ENCODE assay signal across 9 cellular contexts in the genomic region with DNA sequence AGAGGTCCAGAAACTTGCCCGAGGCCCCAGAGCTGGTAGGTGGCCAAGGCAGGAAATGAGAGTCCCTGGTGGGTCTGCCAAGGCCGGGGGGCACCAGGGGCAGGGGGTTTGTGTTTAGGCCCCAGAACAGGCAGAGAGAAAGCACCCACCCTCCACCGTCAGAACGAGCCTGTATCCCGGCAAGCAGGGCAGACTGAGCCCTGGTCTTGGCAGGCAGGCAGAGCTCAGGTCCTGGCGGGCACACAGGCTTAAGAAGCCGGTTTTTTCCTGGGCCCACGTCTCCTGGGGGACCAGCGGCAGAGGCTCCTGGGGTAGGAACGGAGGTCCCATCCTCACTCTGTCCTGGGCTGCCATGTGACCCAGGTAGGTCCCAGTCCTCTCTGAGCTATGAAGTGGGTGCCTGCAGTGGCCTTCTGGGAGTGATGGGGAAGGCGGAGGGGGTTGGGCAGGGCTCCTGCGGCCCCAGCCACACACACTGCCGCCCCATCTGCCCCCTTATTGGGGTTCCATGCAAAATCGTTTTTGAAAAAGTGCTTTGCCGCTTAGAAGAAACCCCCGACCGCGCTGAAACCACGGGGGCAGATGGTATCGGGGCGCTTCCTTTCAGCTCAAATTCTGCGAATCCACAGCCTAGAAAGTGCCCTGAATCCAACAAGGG. TPM values are rescaled to one million over a fixed set of nuclear protein-coding genes. Genes with fewer than 3 reads are reported as not detected.
A peak's percentile ranks its signal among the peaks of the same experiment; 100 is the strongest.
DNase-seq lines count a peak whose midpoint lies in the region; ATAC-seq and TF ChIP-seq lines count a peak whose summit lies in the region.
"Had no signal": no experiment of that assay in that cellular context is flagged by ENCODE, and none has a peak within 500 bp of the region (broad histone marks: within the 10 kb centered on the region; RNA-seq: fewer than 3 reads in every experiment).

No MANE protein-coding gene starts in this region.

- H3K27me3 ChIP-seq in stomach smooth muscle (ENCODE audit: control insufficient read depth in 1 of 2, insufficient read depth in 2 of 2, low read length in 2 of 2): no peaks in the 10 kb centered on the region

- H3K27ac Mint-ChIP-seq in IgD-negative memory B cell: peak overlapping the region; percentile 99
- peak overlapping the region; percentile 98 to 100 (median 100) for H3K27ac Mint-ChIP-seq in immature natural killer cell

- no peaks in the 10 kb centered on the region for H3K36me3 Mint-ChIP-seq in IgD-negative memory B cell
- no peaks in the 10 kb centered on the region for H3K36me3 Mint-ChIP-seq in immature natural killer cell

- H3K4me3 Mint-ChIP-seq in IgD-negative memory B cell (peak overlapping the region; percentile 78 to 88 (median 86)), immature natural killer cell (peak overlapping the region; percentile 80 to 94 (median 89))

- no peak overlapping the region for H3K4me3 ChIP-seq in stomach smooth muscle (ENCODE audit: low read length in 2 of 2)

- H3K27ac ChIP-seq in stomach smooth muscle (ENCODE audit: low read length): peak overlapping the region; percentile 24
- H3K27ac ChIP-seq: VCaP had no signal

- no peaks in the 10 kb centered on the region for H3K27me3 Mint-ChIP-seq in IgD-negative memory B cell
- peaks cover 15 to 38% (median 29%) of the 10 kb centered on the region in 3 donors for H3K27me3 Mint-ChIP-seq in immature natural killer cell (ENCODE audit: low read depth in 3 of 3)

- peaks cover 35% of the 10 kb centered on the region for H3K4me1 ChIP-seq in stomach smooth muscle (ENCODE audit: control insufficient read depth, insufficient read depth, low read length)

- H3K36me3 ChIP-seq in stomach smooth muscle (ENCODE audit: control insufficient read depth in 2 of 2, insufficient read depth in 2 of 2, low read length in 2 of 2): peaks cover 0 to 2% of the 10 kb centered on the region in 2 donors

- H3K4me1 Mint-ChIP-seq in IgD-negative memory B cell (peaks cover 59 to 78% (median 61%) of the 10 kb centered on the region in 3 donors), immature natural killer cell (peaks cover 96 to 97% of the 10 kb centered on the region in 2 donors)

- H3K9me3 Mint-ChIP-seq in IgD-negative memory B cell: no peaks in the 10 kb centered on the region
- no peaks in the 10 kb centered on the region for H3K9me3 Mint-ChIP-seq in immature natural killer cell

- H3K9me3 ChIP-seq in stomach smooth muscle (ENCODE audit: control insufficient read depth in 2 of 2, low read length in 2 of 2): no peaks in the 10 kb centered on the region

- TF ChIP-seq CTCF in GM20000 (IDR thresholded peaks at IDR 0.05; ENCODE audit: extremely low read depth, missing control alignments): no peak

- no peak for ATAC-seq in HG02840 (IDR thresholded peaks at IDR 0.05; ENCODE audit: low FRiP score, unreplicated experiment)

- H3K9ac ChIP-seq in stomach smooth muscle (ENCODE audit: low read length in 2 of 2): no peak overlapping the region

- DNase-seq in activated T-cell treated with anti-CD3 and anti-CD28 coated beads for 48 hours (ENCODE audit: low read depth) (peak; percentile 45), immature natural killer cell (peak; percentile 84 to 86 (median 84)), NOMO-1 treated with dmso at 0.1 percent for 144 hours (lab: John Stamatoyannopoulos, UW; ENCODE audit: unreplicated experiment) (no peak), GM20000 (ENCODE audit: low spot score) (no peak), AML-193 (lab: John Stamatoyannopoulos, UW) (no peak)

RNA-seq across cellular contexts. Expression of a gene that starts 24.2 kb away (rescaled TPM):
- polyA plus RNA-seq in IgD-negative memory B cell (10.3 TPM), immature natural killer cell (10 to 100 TPM in 1 of 3 donors, 1 to 10 TPM in 1, under 1 TPM in 1; 0.08 to 13.5 (median 5.3) TPM)

Comparison
In these comparisons a context has a peak if more than half of its experiments do, and no peak if none do; other contexts are left out.
1. DNase-seq: peak in activated T-cell treated with anti-CD3 and anti-CD28 coated beads for 48 hours (single experiment) and immature natural killer cell (3 of 3); none in NOMO-1 treated with dmso at 0.1 percent for 144 hours (single experiment), GM20000 (single experiment) and AML-193 (0 of 2).